Comparison of ENCODE assay signal across 8 cellular contexts in the genomic region with DNA sequence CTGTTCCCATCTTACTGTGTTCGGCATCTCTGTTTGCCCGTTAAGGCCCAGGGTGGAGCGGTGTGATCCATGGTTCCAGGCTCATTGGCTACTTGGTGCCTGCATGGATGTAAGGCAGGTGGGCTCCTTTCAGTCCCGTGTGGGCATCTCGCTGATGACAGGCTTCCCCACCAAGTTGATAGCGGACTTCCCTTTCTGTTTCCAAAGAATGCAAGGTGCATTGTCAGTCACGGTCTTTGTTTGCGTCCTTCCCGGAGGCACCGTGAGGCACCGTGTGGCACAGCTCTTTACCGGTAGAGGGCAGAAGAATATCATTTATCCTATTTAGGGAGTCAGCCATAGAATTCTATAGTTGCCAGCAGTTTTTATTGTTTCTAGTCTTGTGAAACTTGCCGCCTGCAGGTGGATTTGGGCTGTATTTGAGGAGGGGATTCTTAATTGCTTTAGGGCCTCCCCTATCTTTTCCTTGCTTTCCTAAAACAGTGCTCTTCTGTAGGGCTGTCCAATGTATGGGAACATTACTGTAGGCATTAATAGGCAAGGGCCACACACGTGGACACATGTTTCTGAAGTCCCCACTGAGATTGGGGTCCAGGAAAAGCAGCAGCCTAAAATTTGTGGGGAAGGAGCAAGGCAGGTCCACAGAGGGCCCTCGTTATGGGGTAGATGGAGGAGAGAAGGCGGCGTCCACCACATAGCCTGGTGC.
DNase-seq lines count a peak whose midpoint lies in the region; ATAC-seq and TF ChIP-seq lines count a peak whose summit lies in the region.

No MANE protein-coding gene starts in this region.

- no peak for TF ChIP-seq POLR2A in body of pancreas (IDR thresholded peaks at IDR 0.05)

- H3K4me3 Mint-ChIP-seq in immature natural killer cell = peak overlapping the region; percentile 2 to 60 (median 28)

- intact Hi-C loops in body of pancreas (cut with DNase I) = loop anchor here (5.0 to 10.0 kb wide), 2 partner anchors 130 to 617 kb away; no protein-coding TSS in a partner anchor

- ATAC-seq in GM21576 (IDR thresholded peaks at IDR 0.05; ENCODE audit: unreplicated experiment) = peak; percentile 60
- ATAC-seq in body of pancreas = peak; percentile 78

- peaks cover 72 to 79% of the 10 kb centered on the region in 2 donors for H3K4me1 Mint-ChIP-seq in immature natural killer cell

- peaks cover 3% of the 10 kb centered on the region for H3K4me1 ChIP-seq in body of pancreas

- peak overlapping the region in 4 of 6 donors; percentile 63 to 85 (median 78) for H3K27ac Mint-ChIP-seq in immature natural killer cell

- H3K4me3 ChIP-seq in body of pancreas (no peak overlapping the region), coronary artery (no peak overlapping the region)

- H3K9me3 ChIP-seq in body of pancreas = no peaks in the 10 kb centered on the region

- H3K27me3 Mint-ChIP-seq in immature natural killer cell (ENCODE audit: low read depth in 3 of 3) = peaks cover 0 to 5% (median 2%) of the 10 kb centered on the region in 3 donors

- no peaks in the 10 kb centered on the region for H3K36me3 ChIP-seq in body of pancreas (replicated peaks in 1 of 2; ENCODE audit: insufficient read depth in 1 of 2, low read depth in 2 of 2)

- DNase-seq in ELR (ENCODE audit: low read depth) (peak; percentile 15), KG1 (lab: John Stamatoyannopoulos, UW) (peak; percentile 35), T-helper 1 cell (peak; percentile 15 to 52 (median 20)), body of pancreas (peak; percentile 40 to 53 (median 48)), immature natural killer cell (peak; percentile 39 to 50 (median 44)), coronary artery (ENCODE audit: low spot score) (no peak)
- peak; percentile 24 to 41 for DNase-seq in stimulated activated CD4-positive, alpha-beta T cell treated with anti-CD3 and anti-CD28 coated beads, Interleukin-15, amount 100 ng/mL, for 48 hours (ENCODE audit: low read depth in 2 of 2)

- H3K36me3 Mint-ChIP-seq in immature natural killer cell = peaks cover 0 to 9% (median 0%) of the 10 kb centered on the region in 3 donors

- H3K27me3 ChIP-seq in body of pancreas = no peaks in the 10 kb centered on the region

- 31 to 36% methylated on average over 17 of the region's 17 CpGs for WGBS in body of pancreas, 2 donors

- TF ChIP-seq CTCF in body of pancreas (IDR thresholded peaks at IDR 0.05) (peak; percentile 36 to 85 (median 75)), coronary artery (IDR thresholded peaks at IDR 0.05) (no peak)

- H3K27ac ChIP-seq in body of pancreas (no peak overlapping the region), coronary artery (no peak overlapping the region)

- H3K9me3 Mint-ChIP-seq in immature natural killer cell = no peaks in the 10 kb centered on the region
